Comparison of ENCODE assay signal across 8 cellular contexts in the genomic region with DNA sequence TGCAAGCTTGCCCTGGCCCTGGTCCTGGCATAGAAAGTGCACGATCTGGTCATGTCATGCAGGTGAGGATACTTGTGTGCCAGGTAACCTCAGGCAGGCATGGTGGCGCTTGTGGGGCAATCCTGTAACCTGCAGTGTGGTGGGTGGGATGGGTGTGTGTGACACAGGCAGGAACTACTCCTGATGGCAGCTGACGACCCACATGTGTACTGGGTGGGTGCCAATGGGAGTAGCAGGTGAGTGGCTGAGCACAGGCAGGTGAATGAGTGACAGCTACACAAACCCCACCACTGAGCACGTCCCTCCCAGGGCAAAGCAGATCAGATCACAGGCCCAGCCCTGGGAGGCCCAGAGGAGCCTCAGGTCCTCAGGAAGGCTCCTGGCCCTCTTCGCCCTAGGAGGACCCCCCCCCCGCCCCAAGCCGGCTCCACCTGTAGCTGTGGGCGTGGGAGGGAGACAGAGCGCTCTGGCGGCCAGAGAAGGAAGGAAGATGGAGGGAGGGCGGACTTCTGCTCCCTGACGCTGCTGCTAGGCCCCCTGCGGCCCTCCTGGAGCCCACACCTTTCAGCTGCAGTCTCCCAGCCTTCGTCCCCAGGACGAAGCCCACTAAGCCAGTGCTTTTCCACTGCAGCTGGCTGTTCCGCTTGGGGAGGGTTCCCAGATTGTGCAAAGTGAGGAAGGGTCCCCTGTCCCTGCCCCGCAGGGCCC. TPM values are rescaled to one million over a fixed set of nuclear protein-coding genes. Genes with fewer than 3 reads are reported as not detected.
DNase-seq lines count a peak whose midpoint lies in the region; ATAC-seq and TF ChIP-seq lines count a peak whose summit lies in the region.

No MANE protein-coding gene starts in this region.

- H3K27ac ChIP-seq in AG04450 (ENCODE audit: low read depth, low read length) = peak overlapping the region; percentile 93
- H3K27ac ChIP-seq in HL-60 (replicated peaks) = peak overlapping the region; percentile 96
- no peak overlapping the region for H3K27ac ChIP-seq in mammary epithelial cell (ENCODE audit: insufficient read depth, low read depth, low read length)
- peak overlapping the region; percentile 85 for H3K27ac ChIP-seq in muscle layer of colon (ENCODE audit: low read depth, low read length)

- ATAC-seq in HG03520 (IDR thresholded peaks at IDR 0.05; ENCODE audit: unreplicated experiment) (no peak), GM21717 (IDR thresholded peaks at IDR 0.05; ENCODE audit: unreplicated experiment) (no peak), GM21723 (IDR thresholded peaks at IDR 0.05; ENCODE audit: unreplicated experiment) (no peak)

- H3K9me3 ChIP-seq in AG04450 (ENCODE audit: control insufficient read depth, insufficient read depth, low read length) = peaks cover 3% of the 10 kb centered on the region
- no peaks in the 10 kb centered on the region for H3K9me3 ChIP-seq in mammary epithelial cell (replicated peaks; ENCODE audit: insufficient read depth, low read length)
- peaks cover 3% of the 10 kb centered on the region for H3K9me3 ChIP-seq in muscle layer of colon (ENCODE audit: low read length)

- DNase-seq in AG04450 (ENCODE audit: low read depth, low spot score) (no peak), HL-60 (ENCODE audit: low read depth in 1 of 2, low spot score in 1 of 2) (no peak), mammary epithelial cell (no peak), SKM-1 treated with dmso at 0.1 percent for 144 hours (lab: John Stamatoyannopoulos, UW; ENCODE audit: unreplicated experiment) (no peak)

- H3K27me3 ChIP-seq in AG04450 (ENCODE audit: control insufficient read depth, insufficient read depth, low read length) (no peaks in the 10 kb centered on the region), HL-60 (ENCODE audit: insufficient read depth, poor library complexity, severe bottlenecking) (no peaks in the 10 kb centered on the region), mammary epithelial cell (ENCODE audit: insufficient read depth, low read length) (no peaks in the 10 kb centered on the region), muscle layer of colon (ENCODE audit: control insufficient read depth in 1 of 2, insufficient read depth in 2 of 2, low read length in 2 of 2) (no peaks in the 10 kb centered on the region)

- CTCF ChIA-PET in AG04450 (lab: Charles Lee) (interaction anchor here (1.1 kb wide), 1 partner anchor 93 kb away, joined by 3 read pairs; no protein-coding TSS in a partner anchor), mammary epithelial cell (lab: Charles Lee; ENCODE audit: low non-redundant PET) (no interaction called here)

- no peak overlapping the region for H3K9ac ChIP-seq in mammary epithelial cell (ENCODE audit: insufficient read depth, low read length)
- no peak overlapping the region for H3K9ac ChIP-seq in muscle layer of colon (ENCODE audit: low read length)

- H3K4me1 ChIP-seq in mammary epithelial cell (ENCODE audit: insufficient read depth, low read length) (peaks cover 17% of the 10 kb centered on the region), muscle layer of colon (ENCODE audit: insufficient read depth, low read length) (peaks cover 26% of the 10 kb centered on the region)

- H3K4me2 ChIP-seq in mammary epithelial cell (ENCODE audit: insufficient read depth, low read depth, low read length) = peak overlapping the region; percentile 87

- dilution Hi-C loops in mammary epithelial cell (cut with HindIII; ENCODE audit: low sequenced_read_pairs) = no loop called here

- POLR2A ChIA-PET in AG04450 (lab: Yijun Ruan, JAX) = interaction anchor here (1.2 kb wide), 1 partner anchor 55 kb away, joined by 17 read pairs; a partner anchor contains a TSS

- TF ChIP-seq CTCF in AG04450 (IDR thresholded peaks at IDR 0.05; ENCODE audit: low read depth, low read length) (no peak), HL-60 (IDR thresholded peaks at IDR 0.05; ENCODE audit: insufficient read depth, low read length) (no peak), mammary epithelial cell (conservative IDR thresholded peaks at IDR 0.05 in 1 of 2, IDR thresholded peaks at IDR 0.05 in 1 of 2; ENCODE audit: extremely low read depth in 1 of 2, insufficient read depth in 1 of 2, low read depth in 1 of 2, low read length in 2 of 2) (no peak)

- peak overlapping the region; percentile 82 for H3K4me3 ChIP-seq in AG04450 (ENCODE audit: low read depth, low read length)
- peak overlapping the region; percentile 64 for H3K4me3 ChIP-seq in HL-60 (replicated peaks; ENCODE audit: insufficient read depth, low read length)
- peak overlapping the region; percentile 65 to 94 (median 77) for H3K4me3 ChIP-seq in mammary epithelial cell (replicated peaks in 1 of 3; ENCODE audit: insufficient read depth in 1 of 3, low read depth in 2 of 3, low read length in 3 of 3)
- H3K4me3 ChIP-seq in muscle layer of colon (ENCODE audit: low read depth in 1 of 2, low read length in 2 of 2) = peak overlapping the region; percentile 88 to 91

- no TSS peak for BruUV-seq in mammary epithelial cell (replicated peaks; lab: Mats Ljungman, UMichigan)

- H3K36me3 ChIP-seq in mammary epithelial cell (ENCODE audit: insufficient read depth, low read length) = no peaks in the 10 kb centered on the region
- peaks cover 12% of the 10 kb centered on the region for H3K36me3 ChIP-seq in muscle layer of colon (ENCODE audit: insufficient read depth, low read length)

- intact Hi-C loops in mammary epithelial cell (cut with micrococcal nuclease) = loop anchor here (1.0 kb wide), 1 partner anchor 55 kb away; a partner anchor contains a TSS

- in situ Hi-C loops in mammary epithelial cell (cut with MboI; ENCODE audit: low sequenced_read_pairs in 2 of 2) = no loop called here

- no peaks in the 10 kb centered on the region for H4K20me1 ChIP-seq in mammary epithelial cell (ENCODE audit: insufficient read depth, low read length)

- peak overlapping the region; percentile 99 for H2AFZ ChIP-seq in mammary epithelial cell (ENCODE audit: low read depth, low read length)

- peaks cover 3% of the 10 kb centered on the region for H3K79me2 ChIP-seq in mammary epithelial cell (ENCODE audit: insufficient read depth, low read length)

- 42% methylated on average over 3 of the region's 17 CpGs for WGBS in mammary epithelial cell (ENCODE audit: low coverage, missing lambda C conversion rate)

RNA-seq across cellular contexts. Expression of a gene that starts 1.3 kb away (rescaled TPM):
- polyA plus RNA-seq in AG04450 (2011; rRNA removed) = 5.0 and 9.3 TPM in 2 replicates
- polyA minus RNA-seq in AG04450 (2011; rRNA and poly(A)+ RNA removed) = 4.1 and 7.2 TPM in 2 replicates
- 10 to 100 TPM in 1 of 2 donors, 1 to 10 TPM in 1; 5.4 to 16.8 TPM for total RNA-seq in mammary epithelial cell
- 4.0 TPM for polyA plus RNA-seq in mammary epithelial cell
- polyA minus RNA-seq in mammary epithelial cell = not detected

RNA-seq across cellular contexts. Expression of a gene that starts 40.3 kb away (rescaled TPM):
- 8.6 and 9.1 TPM in 2 replicates for polyA plus RNA-seq in AG04450 (2011; rRNA removed)
- polyA minus RNA-seq in AG04450 (2011; rRNA and poly(A)+ RNA removed) = 5.4 and 6.4 TPM in 2 replicates
- total RNA-seq in mammary epithelial cell = 1 to 10 TPM; 4.0 to 5.7 TPM
- 3.6 TPM for polyA plus RNA-seq in mammary epithelial cell
- polyA minus RNA-seq in mammary epithelial cell = not detected

RNA-seq across cellular contexts. Expression of a gene that starts 55.2 kb away (rescaled TPM):
- polyA plus RNA-seq in AG04450 (2011; rRNA removed) (21.6 and 29.1 TPM in 2 replicates), mammary epithelial cell (4.7 TPM)
- 9.1 and 15.7 TPM in 2 replicates for polyA minus RNA-seq in AG04450 (2011; rRNA and poly(A)+ RNA removed)
- total RNA-seq in mammary epithelial cell = 10 to 100 TPM; 12.1 to 13.8 TPM
- polyA minus RNA-seq in mammary epithelial cell = 4.0 TPM

RNA-seq across cellular contexts. Expression of a gene that starts 55.7 kb away (rescaled TPM):
- 0.04 and 0.21 TPM in 2 replicates for polyA plus RNA-seq in AG04450 (2011; rRNA removed)
- 0.18 and 0.52 TPM in 2 replicates for polyA minus RNA-seq in AG04450 (2011; rRNA and poly(A)+ RNA removed)
- total RNA-seq in mammary epithelial cell = 1 to 10 TPM in 1 of 2 donors, under 1 TPM in 1; 0.17 to 1.2 TPM
- 0.03 TPM for polyA plus RNA-seq in mammary epithelial cell
- not detected for polyA minus RNA-seq in mammary epithelial cell
